Comparison of ENCODE assay signal across 1 cellular context in genomic region chr10:75597691-75598455, GRCh38.
A peak's percentile ranks its signal among the peaks of the same experiment; 100 is the strongest.
TF ChIP-seq lines count a peak whose summit lies in the region.

No MANE protein-coding gene starts in this region.

TF ChIP-seq in HepG2, 621 proteins besides CTCF, POLR2A, EP300 and RAD21 (continued from another document):
- TF ChIP-seq PAXIP1 (CRISPR knock-in tag; conservative IDR thresholded peaks at IDR 0.05) (no peak), CEBPB (IDR thresholded peaks at IDR 0.05; ENCODE audit: borderline replicate concordance, low read depth, low read length) (peak; percentile 52; the same call in 1 of the 2 replicates), RFXANK (CRISPR knock-in tag; IDR thresholded peaks at IDR 0.05) (no peak), GATAD2A (CRISPR knock-in tag; IDR thresholded peaks at IDR 0.05) (peak; percentile 25; the same call in 1 of the 2 replicates), XBP1 (CRISPR knock-in tag; IDR thresholded peaks at IDR 0.05) (no peak), ARID5B (CRISPR knock-in tag; IDR thresholded peaks at IDR 0.05) (0 out of 2 replicates have a peak, but pooled peaks have one; percentile 13), ONECUT2 (CRISPR knock-in tag; IDR thresholded peaks at IDR 0.05) (peak; percentile 59; the same call in 1 of the 2 replicates), ZMYM4 (CRISPR knock-in tag; IDR thresholded peaks at IDR 0.05) (peak; percentile 56; the same call in 1 of the 2 replicates), ZBTB7B (CRISPR knock-in tag; IDR thresholded peaks at IDR 0.05) (peak; percentile 28; the same call in 1 of the 2 replicates)
